ENCODE assay signal across 8 cellular contexts in the genomic region with DNA sequence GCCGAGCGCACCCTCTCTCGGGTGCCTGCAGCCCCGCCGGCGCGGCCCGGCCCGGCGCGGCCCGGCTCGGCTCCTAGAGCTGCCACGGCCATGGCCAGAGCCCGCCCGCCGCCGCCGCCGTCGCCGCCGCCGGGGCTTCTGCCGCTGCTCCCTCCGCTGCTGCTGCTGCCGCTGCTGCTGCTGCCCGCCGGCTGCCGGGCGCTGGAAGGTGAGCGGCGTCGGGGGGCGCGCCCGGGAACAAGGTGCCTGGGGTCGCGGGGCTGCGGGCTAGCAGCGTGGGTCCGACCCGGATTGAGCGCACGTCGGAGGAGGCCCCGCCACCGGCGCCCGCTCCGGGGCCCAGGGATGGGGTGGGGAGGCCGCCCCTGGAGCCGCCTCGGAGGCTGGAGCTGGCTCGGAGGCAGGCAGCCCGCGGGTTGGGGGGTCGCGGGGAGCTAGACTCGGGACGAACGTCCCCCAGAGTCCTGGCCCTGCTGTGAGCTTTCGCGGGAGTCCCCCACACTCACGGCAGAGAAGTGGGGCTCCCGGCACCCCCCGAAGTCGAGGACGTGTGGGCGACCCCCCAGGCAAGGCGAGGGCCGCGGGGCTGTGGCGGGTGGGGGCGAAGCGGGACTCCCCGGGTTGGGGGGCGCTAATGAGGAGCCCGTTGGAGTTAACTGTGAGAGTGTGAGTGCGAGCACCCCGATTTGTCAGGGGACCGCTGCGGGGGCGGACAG. TPM values are rescaled to one million over a fixed set of nuclear protein-coding genes. Genes with fewer than 3 reads are reported as not detected.
A peak's percentile ranks its signal among the peaks of the same experiment; 100 is the strongest.
DNase-seq lines count a peak whose midpoint lies in the region; ATAC-seq, FAIRE-seq and TF ChIP-seq lines count a peak whose summit lies in the region.

No MANE protein-coding gene starts in this region.

- H3K27ac ChIP-seq in GM23338 (ENCODE audit: low read depth) = no peak overlapping the region
- H3K27ac ChIP-seq in WERI-Rb-1 = no peak overlapping the region
- H3K27ac ChIP-seq in right atrium auricular region = peak overlapping the region; percentile 29 to 62
- peak overlapping the region in 3 of 4 donors; percentile 18 to 44 (median 28) for H3K27ac ChIP-seq in gastrocnemius medialis

- H3K79me2 ChIP-seq in GM23338 (replicated peaks; ENCODE audit: insufficient read depth) = no peaks in the 10 kb centered on the region

- TF ChIP-seq POLR2A in gastrocnemius medialis (IDR thresholded peaks at IDR 0.05) = no peak

- H3K27me3 ChIP-seq in GM23338 (ENCODE audit: insufficient read depth) (peaks cover 95% of the 10 kb centered on the region), WERI-Rb-1 (ENCODE audit: insufficient read depth, low read depth, severe bottlenecking) (no peaks in the 10 kb centered on the region), right atrium auricular region (no peaks in the 10 kb centered on the region), gastrocnemius medialis (peaks cover 0 to 7% (median 0%) of the 10 kb centered on the region in 3 donors)

- no peak overlapping the region; the same call in 1 of the 2 replicates for H2AFZ ChIP-seq in GM23338

- peak overlapping the region; percentile 59 for H3K4me3 ChIP-seq in GM23338
- H3K4me3 ChIP-seq in WERI-Rb-1 (ENCODE audit: low read depth, low read length) = peak overlapping the region; percentile 63
- peak overlapping the region; percentile 43 to 73 for H3K4me3 ChIP-seq in right atrium auricular region
- H3K4me3 ChIP-seq in gastrocnemius medialis = peak overlapping the region; percentile 47 to 77 (median 63)

- peaks cover 91% of the 10 kb centered on the region for H3K27me3 Mint-ChIP-seq in GM23338 (ENCODE audit: insufficient read depth, low read depth, poor library complexity)

- FAIRE-seq in urothelium cell line (lab: Jason Lieb, UNC) = no peak

- no peak for TF ChIP-seq CTCF in GM23338 (conservative IDR thresholded peaks at IDR 0.05; ENCODE audit: low read depth in 2 of 2)
- no peak for TF ChIP-seq CTCF in WERI-Rb-1 (IDR thresholded peaks at IDR 0.05; ENCODE audit: low read depth, low read length)
- no peak for TF ChIP-seq CTCF in right atrium auricular region (IDR thresholded peaks at IDR 0.05)
- TF ChIP-seq CTCF in gastrocnemius medialis (IDR thresholded peaks at IDR 0.05 in 4 of 5, conservative IDR thresholded peaks at IDR 0.05 in 1 of 5) = no peak

- H3K4me1 ChIP-seq in GM23338 (ENCODE audit: insufficient read depth) (peaks cover 57% of the 10 kb centered on the region), right atrium auricular region (peaks cover 0 to 38% of the 10 kb centered on the region in 2 donors), gastrocnemius medialis (peaks cover 13 to 15% of the 10 kb centered on the region in 2 donors)

- H3K36me3 Mint-ChIP-seq in GM23338 (ENCODE audit: low read depth) = no peaks in the 10 kb centered on the region

- peak overlapping the region; percentile 77 for H3K4me2 ChIP-seq in GM23338

- H4K20me1 ChIP-seq in GM23338 (replicated peaks; ENCODE audit: insufficient read depth) = peaks cover 19% of the 10 kb centered on the region

- intact Hi-C loops in gastrocnemius medialis (cut with DNase I; ENCODE audit: low total_unique reads) = no loop called here

- peak overlapping the region; percentile 74; the same call in 2 of the 3 replicates for H3K4me3 Mint-ChIP-seq in GM23338

- no peaks in the 10 kb centered on the region for H3K9me2 ChIP-seq in GM23338 (ENCODE audit: insufficient read depth)

- no peaks in the 10 kb centered on the region for H3K9me3 ChIP-seq in WERI-Rb-1 (ENCODE audit: severe bottlenecking)
- no peaks in the 10 kb centered on the region for H3K9me3 ChIP-seq in right atrium auricular region
- H3K9me3 ChIP-seq in gastrocnemius medialis = no peaks in the 10 kb centered on the region

- in situ Hi-C loops in gastrocnemius medialis (cut with MboI; ENCODE audit: low sequenced_read_pairs in 4 of 4) = no loop called here

- peaks cover 67% of the 10 kb centered on the region for H3K4me1 Mint-ChIP-seq in GM23338

- DNase-seq in GM23338 (ENCODE audit: low spot score) (no peak), WERI-Rb-1 (no peak), right atrium auricular region (ENCODE audit: low spot score) (no peak), gastrocnemius medialis (no peak), urothelium cell line (ENCODE audit: low spot score) (no peak), NCI-H187 treated with DMSO at 0.1 percent for 48 hours (lab: John Stamatoyannopoulos, UW) (no peak)
- no peak for DNase-seq in activated CD4-positive, alpha-beta T cell treated with anti-CD3 and anti-CD28 coated beads, Interleukin-2, amount 50 U/mL, for 48 hours

- no peaks in the 10 kb centered on the region for H3K36me3 ChIP-seq in GM23338 (ENCODE audit: insufficient read depth)
- no peaks in the 10 kb centered on the region for H3K36me3 ChIP-seq in WERI-Rb-1
- no peaks in the 10 kb centered on the region for H3K36me3 ChIP-seq in right atrium auricular region
- no peaks in the 10 kb centered on the region for H3K36me3 ChIP-seq in gastrocnemius medialis

- H3F3A ChIP-seq in GM23338 (replicated peaks; ENCODE audit: low read depth) = 0 out of 2 replicates have a peak, but pooled peaks cover 3% of the 10 kb centered on the region

- H3K27ac Mint-ChIP-seq in GM23338 = no peak overlapping the region

- no peaks in the 10 kb centered on the region; the same call in 2 of the 3 replicates for H3K9me3 Mint-ChIP-seq in GM23338

- ATAC-seq in GM23338 = peak; percentile 7
- ATAC-seq in gastrocnemius medialis = peak; percentile 21 to 31
- no peak for ATAC-seq in GM18511 (IDR thresholded peaks at IDR 0.05; ENCODE audit: unreplicated experiment)

TF ChIP-seq in GM23338, 12 proteins besides CTCF, POLR2A, EP300 and RAD21:
- TF ChIP-seq ZNF114 (CRISPR knock-in tag; IDR thresholded peaks at IDR 0.05) (no peak), CREB1 (CRISPR knock-in tag; IDR thresholded peaks at IDR 0.05; ENCODE audit: low read depth) (no peak), EZH2 (IDR thresholded peaks at IDR 0.05; ENCODE audit: low read depth, unreplicated experiment) (peak; percentile 70), EZH2phosphoT487 (IDR thresholded peaks at IDR 0.05; ENCODE audit: unreplicated experiment) (peak; percentile 20)

RNA-seq across cellular contexts. Expression of a gene that starts 0.7 kb away (rescaled TPM):
- total RNA-seq in GM23338 (2014; rRNA removed; shearing (Covaris generic)) = 1.0 and 2.0 TPM in 2 replicates
- polyA plus RNA-seq in GM23338 (2016; fragmentation: Nextera tagmentation; extraction: Ambion mirVana) = 0.54 and 0.57 TPM in 2 replicates
- 1 to 10 TPM; 2.1 to 5.1 TPM for total RNA-seq in right atrium auricular region
- total RNA-seq in gastrocnemius medialis = under 1 TPM; 0.10 to 0.24 (median 0.12) TPM

Comparison
In these comparisons a context has a peak if more than half of its experiments do, and no peak if none do; other contexts are left out.
1. H3K27ac ChIP-seq: peak in right atrium auricular region (2 of 2) and gastrocnemius medialis (3 of 4); none in GM23338 (single experiment) and WERI-Rb-1 (single experiment).
2. Peak in every context shown above with its lines, with median percentiles within 50 percentile points of each other: H3K4me3 ChIP-seq.